In genomic region chr20:36322131-36322530, GRCh38 we compare ENCODE assay signal across 28 cellular contexts.
"Had no signal": no experiment of that assay in that cellular context is flagged by ENCODE, and none has a peak within 500 bp of the region (broad histone marks: within the 10 kb centered on the region; RNA-seq: fewer than 3 reads in every experiment).

No MANE protein-coding gene starts in this region.

- H3K27me3 ChIP-seq: brain microvascular endothelial cell, cardiac muscle cell had no signal

- DNase-seq: activated B cell treated with CpG ODN at 0.5 μM for 24 hours; activated CD4-positive, alpha-beta memory T cell treated with anti-CD3 and anti-CD28 coated beads for 36 hours; activated CD4-positive, alpha-beta T cell treated with anti-CD3 and anti-CD28 coated beads, Interleukin-2, amount 10 ng/mL, durations not matched to agents 7 days and 5 days; activated CD8-positive, alpha-beta memory T cell treated with anti-CD3 and anti-CD28 coated beads for 24 hours; activated effector memory CD4-positive, alpha-beta T cell treated with anti-CD3 and anti-CD28 coated beads, Interleukin-2, amount 50 U/mL, for 16 hours; activated naive CD4-positive, alpha-beta T cell treated with Interleukin-2 at 50 U/mL for 16 hours; activated naive CD8-positive, alpha-beta T cell treated with anti-CD3 and anti-CD28 coated beads, Interleukin-2, amount 50 U/mL, for 24 hours; activated T-cell treated with anti-CD3 and anti-CD28 coated beads, Interleukin-2, amount 50 U/mL, for 4 hours; amniotic stem cell; brain microvascular endothelial cell; MM.1S; NCI-H1105; NCI-H1436; NCI-H187; NCI-H2081; NCI-H446; NCI-H524; NCI-H82; NK-92 treated with Interleukin-12 subunit alpha and Interleukin-12 subunit beta, amount 100 ng/mL, for 24 hours; OCI-M1; RPMI8226; SHP77 treated with DMSO at 0.1 percent for 48 hours; T-cell; T-helper 2 cell; T1000 had no signal

- H3K27ac Mint-ChIP-seq: activated B cell treated with CpG ODN at 0.5 μM for 24 hours; activated CD4-positive, alpha-beta memory T cell treated with anti-CD3 and anti-CD28 coated beads for 36 hours; activated CD4-positive, alpha-beta T cell treated with anti-CD3 and anti-CD28 coated beads, Interleukin-2, amount 10 ng/mL, durations not matched to agents 7 days and 5 days; activated naive CD4-positive, alpha-beta T cell treated with anti-CD3 and anti-CD28 coated beads, Interleukin-2, amount 50 U/mL, for 72 hours; activated naive CD8-positive, alpha-beta T cell treated with anti-CD3 and anti-CD28 coated beads, Interleukin-2, amount 50 U/mL, for 24 hours; T-cell had no signal

- H3K36me3 ChIP-seq: brain microvascular endothelial cell, cardiac muscle cell had no signal

- ATAC-seq: activated naive CD4-positive, alpha-beta T cell treated with anti-CD3 and anti-CD28 coated beads, Interleukin-2, amount 50 U/mL, for 72 hours; activated naive CD8-positive, alpha-beta T cell treated with anti-CD3 and anti-CD28 coated beads, Interleukin-2, amount 50 U/mL, for 24 hours; activated T-cell treated with anti-CD3 and anti-CD28 coated beads, Interleukin-2, amount 50 U/mL, for 4 hours; Panc1; T-cell had no signal

- H3K4me3 Mint-ChIP-seq: activated B cell treated with CpG ODN at 0.5 μM for 24 hours; activated CD4-positive, alpha-beta memory T cell treated with anti-CD3 and anti-CD28 coated beads for 36 hours; activated CD4-positive, alpha-beta T cell treated with anti-CD3 and anti-CD28 coated beads, Interleukin-2, amount 10 ng/mL, durations not matched to agents 7 days and 5 days; activated naive CD8-positive, alpha-beta T cell treated with anti-CD3 and anti-CD28 coated beads, Interleukin-2, amount 50 U/mL, for 24 hours; activated T-cell treated with anti-CD3 and anti-CD28 coated beads, Interleukin-2, amount 50 U/mL, for 4 hours; T-cell had no signal

- H3K36me3 Mint-ChIP-seq: activated CD4-positive, alpha-beta memory T cell treated with anti-CD3 and anti-CD28 coated beads for 36 hours; T-cell had no signal

- H3K4me3 ChIP-seq: cardiac muscle cell had no signal

- H3K4me1 Mint-ChIP-seq: activated B cell treated with CpG ODN at 0.5 μM for 24 hours; activated CD4-positive, alpha-beta T cell treated with anti-CD3 and anti-CD28 coated beads, Interleukin-2, amount 10 ng/mL, durations not matched to agents 7 days and 5 days; activated naive CD8-positive, alpha-beta T cell treated with anti-CD3 and anti-CD28 coated beads, Interleukin-2, amount 50 U/mL, for 24 hours; T-cell had no signal

- H3K27ac ChIP-seq: brain microvascular endothelial cell, cardiac muscle cell had no signal
